10 cellular contexts compared by ENCODE assay signal in the genomic region with DNA sequence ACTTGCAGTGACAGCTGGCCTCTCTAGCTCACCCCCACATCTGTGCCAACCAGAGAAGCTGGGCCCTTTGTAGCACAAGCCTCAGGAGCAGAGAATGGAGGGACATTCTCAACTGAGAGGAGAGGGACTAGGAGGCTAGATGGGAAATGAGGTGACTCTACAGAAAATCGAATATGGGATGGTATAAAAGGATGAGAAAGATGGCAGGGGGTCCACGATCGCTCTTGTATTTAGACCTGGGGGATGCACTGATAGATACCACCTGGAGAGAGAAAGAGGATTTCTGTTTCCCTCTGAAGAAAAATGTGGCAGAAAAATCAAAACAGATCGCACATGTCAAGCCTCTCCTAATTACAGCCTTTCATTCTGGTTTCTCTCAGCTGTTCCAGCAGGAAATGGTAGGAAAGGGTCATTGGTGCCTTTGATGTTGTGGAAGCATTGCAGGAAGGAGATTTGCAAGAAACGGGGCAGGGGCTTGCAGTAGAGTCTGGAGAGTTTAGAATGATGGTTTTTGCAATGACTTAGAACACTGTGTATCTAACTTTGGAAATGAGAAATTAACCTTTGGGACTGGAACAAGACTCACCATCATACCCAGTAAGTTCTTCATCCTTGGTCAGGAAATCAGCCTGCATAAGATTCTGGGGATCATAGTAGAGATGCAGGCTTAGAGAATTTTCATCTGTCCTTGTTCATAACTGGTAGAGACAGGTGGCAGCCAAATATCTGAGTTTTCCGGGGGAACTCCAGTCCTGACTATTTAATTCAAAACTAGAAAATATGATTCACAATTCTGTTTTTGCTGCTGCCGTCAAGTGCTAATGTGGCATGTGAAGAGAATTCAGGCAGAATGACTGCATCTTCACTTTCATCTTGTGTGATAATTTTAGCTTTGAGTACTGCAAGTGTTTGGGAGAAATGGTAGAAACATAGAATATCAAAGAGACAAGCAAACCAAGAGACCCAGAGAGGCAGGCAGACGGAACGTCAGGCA.
DNase-seq lines count a peak whose midpoint lies in the region; ATAC-seq lines count a peak whose summit lies in the region.
"Had no signal": no experiment of that assay in that cellular context is flagged by ENCODE, and none has a peak within 500 bp of the region (broad histone marks: within the 10 kb centered on the region; RNA-seq: fewer than 3 reads in every experiment).

No MANE protein-coding gene starts in this region.

- peak overlapping the region; percentile 85 for H3K4me3 Mint-ChIP-seq in activated T-helper 17 cell treated with anti-CD3 and anti-CD28 coated beads, Interleukin-2, amount 50 U/mL, for 72 hours
- peak overlapping the region; percentile 83 for H3K4me3 Mint-ChIP-seq in natural killer cell treated with Interleukin-12 subunit alpha and Interleukin-12 subunit beta and Interleukin-15 and Interleukin-18, amount 100 ng/mL, for 72 hours

- peak overlapping the region; percentile 98 for H3K27ac Mint-ChIP-seq in activated T-helper 17 cell treated with anti-CD3 and anti-CD28 coated beads, Interleukin-2, amount 50 U/mL, for 72 hours
- H3K27ac Mint-ChIP-seq in natural killer cell treated with Interleukin-12 subunit alpha and Interleukin-12 subunit beta and Interleukin-15 and Interleukin-18, amount 100 ng/mL, for 72 hours: peak overlapping the region; percentile 89 to 93

- H3K27me3 Mint-ChIP-seq in activated T-helper 17 cell treated with anti-CD3 and anti-CD28 coated beads, Interleukin-2, amount 50 U/mL, for 72 hours: no peaks in the 10 kb centered on the region
- no peaks in the 10 kb centered on the region for H3K27me3 Mint-ChIP-seq in natural killer cell treated with Interleukin-12 subunit alpha and Interleukin-12 subunit beta and Interleukin-15 and Interleukin-18, amount 100 ng/mL, for 72 hours

- H3K4me1 Mint-ChIP-seq in activated T-helper 17 cell treated with anti-CD3 and anti-CD28 coated beads, Interleukin-2, amount 50 U/mL, for 72 hours: no peaks in the 10 kb centered on the region
- peaks cover 71 to 80% of the 10 kb centered on the region in 2 donors for H3K4me1 Mint-ChIP-seq in natural killer cell treated with Interleukin-12 subunit alpha and Interleukin-12 subunit beta and Interleukin-15 and Interleukin-18, amount 100 ng/mL, for 72 hours (ENCODE audit: low read depth in 2 of 2)

- peak; percentile 26 to 28 for ATAC-seq in activated CD4-positive, CD25-positive, alpha-beta regulatory T cell treated with anti-CD3 and anti-CD28 coated beads, Interleukin-2, amount 50 U/mL, for 24 hours
- ATAC-seq in GM18867 (IDR thresholded peaks at IDR 0.05; ENCODE audit: unreplicated experiment): peak; percentile 33
- ATAC-seq in activated T-helper 17 cell treated with anti-CD3 and anti-CD28 coated beads, Interleukin-2, amount 50 U/mL, for 72 hours (replicated peaks): peak; percentile 27
- peak; percentile 52 to 55 for ATAC-seq in natural killer cell treated with Interleukin-12 subunit alpha and Interleukin-12 subunit beta and Interleukin-15 and Interleukin-18, amount 100 ng/mL, for 72 hours
- no peak for ATAC-seq in HG03175 (IDR thresholded peaks at IDR 0.05; ENCODE audit: unreplicated experiment)
- no peak for ATAC-seq in GM19467 (IDR thresholded peaks at IDR 0.05; ENCODE audit: unreplicated experiment)

- H3K36me3 Mint-ChIP-seq in activated T-helper 17 cell treated with anti-CD3 and anti-CD28 coated beads, Interleukin-2, amount 50 U/mL, for 72 hours (ENCODE audit: low read depth): peaks cover 98% of the 10 kb centered on the region
- no peaks in the 10 kb centered on the region for H3K36me3 Mint-ChIP-seq in natural killer cell treated with Interleukin-12 subunit alpha and Interleukin-12 subunit beta and Interleukin-15 and Interleukin-18, amount 100 ng/mL, for 72 hours

- DNase-seq in activated CD4-positive, CD25-positive, alpha-beta regulatory T cell (lab: John Stamatoyannopoulos, UW): no peak
- no peak for DNase-seq in natural killer cell treated with Interleukin-12 subunit alpha and Interleukin-12 subunit beta and Interleukin-15 and Interleukin-18, amount 100 ng/mL, for 72 hours (ENCODE audit: low spot score)
- DNase-seq in effector CD8-positive, alpha-beta T cell (lab: John Stamatoyannopoulos, UW): no peak
- DNase-seq: left cardiac atrium, NCI-H345 had no signal

- no peaks in the 10 kb centered on the region for H3K9me3 Mint-ChIP-seq in activated T-helper 17 cell treated with anti-CD3 and anti-CD28 coated beads, Interleukin-2, amount 50 U/mL, for 72 hours
- H3K9me3 Mint-ChIP-seq in natural killer cell treated with Interleukin-12 subunit alpha and Interleukin-12 subunit beta and Interleukin-15 and Interleukin-18, amount 100 ng/mL, for 72 hours: no peaks in the 10 kb centered on the region

Comparison
In these comparisons a context has a peak if more than half of its experiments do, and no peak if none do; other contexts are left out.
1. ATAC-seq: peak in activated CD4-positive, CD25-positive, alpha-beta regulatory T cell treated with anti-CD3 and anti-CD28 coated beads, Interleukin-2, amount 50 U/mL, for 24 hours (2 of 2), GM18867 (single experiment), activated T-helper 17 cell treated with anti-CD3 and anti-CD28 coated beads, Interleukin-2, amount 50 U/mL, for 72 hours (single experiment) and natural killer cell treated with Interleukin-12 subunit alpha and Interleukin-12 subunit beta and Interleukin-15 and Interleukin-18, amount 100 ng/mL, for 72 hours (2 of 2); none in HG03175 (single experiment) and GM19467 (single experiment).